ENCODE assay signal across 8 cellular contexts in the genomic region with DNA sequence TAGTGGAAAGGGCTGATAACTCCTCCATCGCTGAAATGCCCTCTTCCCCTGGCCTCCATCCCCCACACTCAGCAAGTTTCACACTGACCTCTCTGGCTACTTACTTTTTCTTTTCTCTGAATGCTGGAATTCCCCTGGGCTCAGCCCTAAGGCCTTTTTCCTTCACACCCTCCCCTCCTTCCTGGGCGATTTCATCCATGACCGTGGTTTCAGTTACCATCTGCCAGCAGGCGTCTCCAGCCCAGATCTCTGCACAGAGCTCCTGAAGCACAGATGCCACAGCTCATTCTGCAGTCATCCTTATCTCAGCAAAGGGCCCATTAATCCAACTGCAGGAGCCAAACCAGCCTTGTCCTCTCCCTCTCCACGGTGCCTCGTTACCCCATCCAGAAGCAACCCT.
DNase-seq lines count a peak whose midpoint lies in the region; ATAC-seq, FAIRE-seq and TF ChIP-seq lines count a peak whose summit lies in the region.

No MANE protein-coding gene starts in this region.

- peaks cover 5 to 40% of the 10 kb centered on the region in 2 experiments for H3K27me3 ChIP-seq in K562 (ENCODE audit: control insufficient read depth in 2 of 2, insufficient read depth in 2 of 2, low read length in 2 of 2)

- H3K4me3 ChIP-seq in K562 = no peak overlapping the region

- H3K4me2 ChIP-seq in K562 (ENCODE audit: insufficient read depth, low read length) = no peak overlapping the region

- no TSS peak for BruUV-seq in K562 (replicated peaks; lab: Mats Ljungman, UMichigan)

- CTCF ChIA-PET in K562 (lab: Yijun Ruan, JAX; ENCODE audit: low intra/inter-chr PET ratio) = no interaction called here

- H3K79me2 ChIP-seq in K562 (ENCODE audit: control insufficient read depth, insufficient read depth, low read length) = no peaks in the 10 kb centered on the region

- peak in 2 of 3 experiments; percentile 8 to 35; a peak in 2 of 6 replicates for TF ChIP-seq CTCF in K562 (IDR thresholded peaks at IDR 0.05 in 2 of 3, conservative IDR thresholded peaks at IDR 0.05 in 1 of 3; ENCODE audit: insufficient read depth in 2 of 3, low read depth in 1 of 3, low read length in 3 of 3)

- POLR2A ChIA-PET in K562 (lab: Yijun Ruan, JAX) = interaction anchor here (0.9 to 1.0 kb wide), 2 partner anchors 13 to 68 kb away, joined by 3 read pairs; no protein-coding TSS in a partner anchor

- H3K9me1 ChIP-seq in K562 (ENCODE audit: control insufficient read depth, insufficient read depth, low read length) = no peaks in the 10 kb centered on the region

- peak; percentile 93 for DNase-seq in EH (ENCODE audit: low read depth)
- peak; percentile 49 for DNase-seq in HK-2 (ENCODE audit: unreplicated experiment)
- peak in 1 of 4 experiments; percentile 12 for DNase-seq in K562 (ENCODE audit: extremely low read depth in 1 of 4, low spot score in 3 of 4)
- peak; percentile 31 for DNase-seq in medulla oblongata (ENCODE audit: extremely low spot score)
- no peak for DNase-seq in effector CD4-positive, alpha-beta T cell
- DNase-seq in effector CD8-positive, alpha-beta T cell (lab: John Stamatoyannopoulos, UW) = no peak

- H4K20me1 ChIP-seq in K562 (replicated peaks; ENCODE audit: control insufficient read depth, insufficient read depth, low read length) = no peaks in the 10 kb centered on the region

- in situ Hi-C loops in K562 (cut with MboI) = no loop called here

- TF ChIP-seq POLR2A in K562 (conservative IDR thresholded peaks at IDR 0.05) = no peak

- no peak overlapping the region for H3K27ac ChIP-seq in K562 (ENCODE audit: extremely low read depth, low read depth, low read length)

- H2AFZ ChIP-seq in K562 (ENCODE audit: low read depth, low read length) = no peak overlapping the region

- no peaks in the 10 kb centered on the region; a peak in 1 of 5 replicates for H3K4me1 ChIP-seq in K562 (replicated peaks in 1 of 2; ENCODE audit: control insufficient read depth in 2 of 2, insufficient read depth in 2 of 2, low read length in 2 of 2)

- ATAC-seq in K562 (peak; percentile 73), HG03354 (IDR thresholded peaks at IDR 0.05; ENCODE audit: poor library complexity, severe bottlenecking, unreplicated experiment) (no peak), GM19328 (IDR thresholded peaks at IDR 0.05; ENCODE audit: unreplicated experiment) (no peak)

- H3K9me3 ChIP-seq in K562 (replicated peaks; ENCODE audit: control insufficient read depth, insufficient read depth, low read depth, low read length) = no peaks in the 10 kb centered on the region

- no peaks in the 10 kb centered on the region for H3K36me3 ChIP-seq in K562 (ENCODE audit: control insufficient read depth, insufficient read depth, low read length)

- TF ChIP-seq RAD21 in K562 (CRISPR knock-in tag; conservative IDR thresholded peaks at IDR 0.05 in 1 of 2, IDR thresholded peaks at IDR 0.05 in 1 of 2) = no peak

- no peak for TF ChIP-seq EP300 in K562 (IDR thresholded peaks at IDR 0.05; ENCODE audit: low read length)

- no peak overlapping the region for H3K9ac ChIP-seq in K562 (ENCODE audit: insufficient read depth in 1 of 2, low read depth in 2 of 2, low read length in 2 of 2)

- intact Hi-C loops in K562 (cut with micrococcal nuclease) = no loop called here

- WGBS in K562 (ENCODE audit: insufficient coverage, low coverage, missing lambda C conversion rate) = 2% methylated on average over 6 of the region's 6 CpGs

- FAIRE-seq in K562 (lab: Jason Lieb, UNC) = no peak

TF ChIP-seq in K562, 482 proteins besides CTCF, POLR2A, EP300 and RAD21 (continues in another document):
- no peak for TF ChIP-seq TAF7 (tag; IDR thresholded peaks at IDR 0.05)
- TF ChIP-seq RFX7 (CRISPR knock-in tag; IDR thresholded peaks at IDR 0.05) = no peak
- no peak for TF ChIP-seq SAP30 (IDR thresholded peaks at IDR 0.05; ENCODE audit: borderline replicate concordance, insufficient read depth, low read depth, low read length, poor library complexity, severe bottlenecking)
- TF ChIP-seq, protein P1, sequence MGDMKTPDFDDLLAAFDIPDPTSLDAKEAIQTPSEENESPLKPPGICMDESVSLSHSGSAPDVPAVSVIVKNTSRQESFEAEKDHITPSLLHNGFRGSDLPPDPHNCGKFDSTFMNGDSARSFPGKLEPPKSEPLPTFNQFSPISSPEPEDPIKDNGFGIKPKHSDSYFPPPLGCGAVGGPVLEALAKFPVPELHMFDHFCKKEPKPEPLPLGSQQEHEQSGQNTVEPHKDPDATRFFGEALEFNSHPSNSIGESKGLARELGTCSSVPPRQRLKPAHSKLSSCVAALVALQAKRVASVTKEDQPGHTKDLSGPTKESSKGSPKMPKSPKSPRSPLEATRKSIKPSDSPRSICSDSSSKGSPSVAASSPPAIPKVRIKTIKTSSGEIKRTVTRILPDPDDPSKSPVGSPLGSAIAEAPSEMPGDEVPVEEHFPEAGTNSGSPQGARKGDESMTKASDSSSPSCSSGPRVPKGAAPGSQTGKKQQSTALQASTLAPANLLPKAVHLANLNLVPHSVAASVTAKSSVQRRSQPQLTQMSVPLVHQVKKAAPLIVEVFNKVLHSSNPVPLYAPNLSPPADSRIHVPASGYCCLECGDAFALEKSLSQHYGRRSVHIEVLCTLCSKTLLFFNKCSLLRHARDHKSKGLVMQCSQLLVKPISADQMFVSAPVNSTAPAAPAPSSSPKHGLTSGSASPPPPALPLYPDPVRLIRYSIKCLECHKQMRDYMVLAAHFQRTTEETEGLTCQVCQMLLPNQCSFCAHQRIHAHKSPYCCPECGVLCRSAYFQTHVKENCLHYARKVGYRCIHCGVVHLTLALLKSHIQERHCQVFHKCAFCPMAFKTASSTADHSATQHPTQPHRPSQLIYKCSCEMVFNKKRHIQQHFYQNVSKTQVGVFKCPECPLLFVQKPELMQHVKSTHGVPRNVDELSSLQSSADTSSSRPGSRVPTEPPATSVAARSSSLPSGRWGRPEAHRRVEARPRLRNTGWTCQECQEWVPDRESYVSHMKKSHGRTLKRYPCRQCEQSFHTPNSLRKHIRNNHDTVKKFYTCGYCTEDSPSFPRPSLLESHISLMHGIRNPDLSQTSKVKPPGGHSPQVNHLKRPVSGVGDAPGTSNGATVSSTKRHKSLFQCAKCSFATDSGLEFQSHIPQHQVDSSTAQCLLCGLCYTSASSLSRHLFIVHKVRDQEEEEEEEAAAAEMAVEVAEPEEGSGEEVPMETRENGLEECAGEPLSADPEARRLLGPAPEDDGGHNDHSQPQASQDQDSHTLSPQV (IDR thresholded peaks at IDR 0.05) = no peak
- no peak for TF ChIP-seq ZNF316 (IDR thresholded peaks at IDR 0.05)
- TF ChIP-seq ZNF507 (tag; conservative IDR thresholded peaks at IDR 0.05) = no peak
- TF ChIP-seq EZH2 (IDR thresholded peaks at IDR 0.05; ENCODE audit: borderline replicate concordance, low read depth, low read length) = no peak
- no peak for TF ChIP-seq ZNF184 (CRISPR knock-in tag; IDR thresholded peaks at IDR 0.05)
- no peak for TF ChIP-seq EGR1 (conservative IDR thresholded peaks at IDR 0.05)
- no peak for TF ChIP-seq ZNF24 (IDR thresholded peaks at IDR 0.05)
- TF ChIP-seq TCF7 (IDR thresholded peaks at IDR 0.05; ENCODE audit: borderline replicate concordance) = no peak
- no peak for TF ChIP-seq ETV6 (IDR thresholded peaks at IDR 0.05; ENCODE audit: borderline replicate concordance in 1 of 2, low read depth in 2 of 2, low read length in 1 of 2)
- no peak for TF ChIP-seq ETV6 (CRISPR knock-in tag; IDR thresholded peaks at IDR 0.05; ENCODE audit: borderline replicate concordance)
- TF ChIP-seq ZNF212 (CRISPR knock-in tag; IDR thresholded peaks at IDR 0.05) = no peak
- TF ChIP-seq, protein P2, sequence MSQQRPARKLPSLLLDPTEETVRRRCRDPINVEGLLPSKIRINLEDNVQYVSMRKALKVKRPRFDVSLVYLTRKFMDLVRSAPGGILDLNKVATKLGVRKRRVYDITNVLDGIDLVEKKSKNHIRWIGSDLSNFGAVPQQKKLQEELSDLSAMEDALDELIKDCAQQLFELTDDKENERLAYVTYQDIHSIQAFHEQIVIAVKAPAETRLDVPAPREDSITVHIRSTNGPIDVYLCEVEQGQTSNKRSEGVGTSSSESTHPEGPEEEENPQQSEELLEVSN (IDR thresholded peaks at IDR 0.05; ENCODE audit: borderline replicate concordance in 1 of 2, extremely low read depth in 1 of 2, insufficient read depth in 1 of 2, insufficient read length in 1 of 2, low read depth in 1 of 2, low read length in 1 of 2, poor library complexity in 1 of 2, severe bottlenecking in 1 of 2) = no peak
- TF ChIP-seq AFF4 (CRISPR knock-in tag; IDR thresholded peaks at IDR 0.05) = no peak

Comparison
In these comparisons a context has a peak if more than half of its experiments do, and no peak if none do; other contexts are left out.
1. DNase-seq: peak in EH (single experiment), HK-2 (single experiment) and medulla oblongata (single experiment); none in effector CD4-positive, alpha-beta T cell (single experiment) and effector CD8-positive, alpha-beta T cell (single experiment).